ENCODE assay signal across 29 cellular contexts in genomic region chr12:83161451-83161850, GRCh38.
A peak's percentile ranks its signal among the peaks of the same experiment; 100 is the strongest.
DNase-seq lines count a peak whose midpoint lies in the region; ATAC-seq, FAIRE-seq and TF ChIP-seq lines count a peak whose summit lies in the region.
"Had no signal": no experiment of that assay in that cellular context is flagged by ENCODE, and none has a peak within 500 bp of the region (broad histone marks: within the 10 kb centered on the region; RNA-seq: fewer than 3 reads in every experiment).

No MANE protein-coding gene starts in this region.

- no peak overlapping the region for H3K18ac ChIP-seq in IMR-90 (ENCODE audit: low read depth, low read length)

- H3K56ac ChIP-seq in IMR-90 (ENCODE audit: extremely low read depth, insufficient read depth, low read length): no peak overlapping the region

- H3K9me3 ChIP-seq in IMR-90 (ENCODE audit: control insufficient read depth, insufficient read depth, low read length) (no peaks in the 10 kb centered on the region), K562 (replicated peaks; ENCODE audit: control insufficient read depth, insufficient read depth, low read depth, low read length) (no peaks in the 10 kb centered on the region)
- H3K9me3 ChIP-seq: BE2C, esophagus muscularis mucosa, HAP-1, lower lobe of right lung, pancreas, right atrium auricular region, spleen, tibial nerve had no signal

- H2BK15ac ChIP-seq in IMR-90 (ENCODE audit: low read depth, low read length): no peak overlapping the region

- POLR2A ChIA-PET in IMR-90 (lab: Charles Lee; ENCODE audit: unreplicated experiment) (no interaction called here), K562 (lab: Yijun Ruan, JAX) (interaction anchor here (1.6 kb wide), 1 partner anchor 10 kb away, joined by 7 read pairs; no protein-coding TSS in a partner anchor)

- H3K79me1 ChIP-seq in IMR-90 (ENCODE audit: low read depth in 1 of 2, low read length in 2 of 2): no peaks in the 10 kb centered on the region

- no peaks in the 10 kb centered on the region for H3K79me2 ChIP-seq in K562 (ENCODE audit: control insufficient read depth, insufficient read depth, low read length)

- no peak overlapping the region for H3K4ac ChIP-seq in IMR-90 (ENCODE audit: low read depth, low read length)

- no peaks in the 10 kb centered on the region for H3K9me1 ChIP-seq in IMR-90 (ENCODE audit: insufficient read depth, low read length)
- H3K9me1 ChIP-seq in K562 (ENCODE audit: control insufficient read depth, insufficient read depth, low read length): no peaks in the 10 kb centered on the region

- H3K36me3 Mint-ChIP-seq in type B pancreatic cell: no peaks in the 10 kb centered on the region

- H3K27me3 ChIP-seq in IMR-90 (ENCODE audit: control insufficient read depth, insufficient read depth, low read length): no peaks in the 10 kb centered on the region
- H3K27me3 ChIP-seq in K562 (ENCODE audit: control insufficient read depth in 2 of 2, insufficient read depth in 2 of 2, low read length in 2 of 2): no peaks in the 10 kb centered on the region
- H3K27me3 ChIP-seq: BE2C, esophagus muscularis mucosa, pancreas, right atrium auricular region, spleen, tibial nerve had no signal

- H2AK9ac ChIP-seq in IMR-90 (replicated peaks; ENCODE audit: low read depth, low read length, poor library complexity): no peak overlapping the region

- H3K4me1 ChIP-seq in IMR-90 (ENCODE audit: control insufficient read depth, insufficient read depth, low read length) (no peaks in the 10 kb centered on the region), K562 (replicated peaks in 1 of 2; ENCODE audit: control insufficient read depth in 2 of 2, insufficient read depth in 2 of 2, low read length in 2 of 2) (no peaks in the 10 kb centered on the region; a peak in 2 of 5 replicates)
- H3K4me1 ChIP-seq: BE2C, esophagus muscularis mucosa, HAP-1, lower lobe of right lung, right atrium auricular region, spleen, tibial nerve had no signal

- in situ Hi-C loops in IMR-90 (cut with MboI; ENCODE audit: low sequenced_read_pairs) (no loop called here), K562 (cut with MboI) (no loop called here)

- no peaks in the 10 kb centered on the region for H4K20me1 ChIP-seq in IMR-90 (ENCODE audit: insufficient read depth, low read length)
- H4K20me1 ChIP-seq in K562 (replicated peaks; ENCODE audit: control insufficient read depth, insufficient read depth, low read length): no peaks in the 10 kb centered on the region

- no peak overlapping the region for H3K4me3 Mint-ChIP-seq in type B pancreatic cell
- H3K4me3 Mint-ChIP-seq: activated T-cell treated with anti-CD3 and anti-CD28 coated beads, Interleukin-2, amount 50 U/mL, for 4 hours; T-helper 2 cell treated with Interferon-gamma antibody and Interleukin-4, amounts not matched to agents 5 μg/mL and 100 μg/mL, for 36 hours had no signal

- H4K8ac ChIP-seq in IMR-90 (ENCODE audit: low read depth in 2 of 2, low read length in 2 of 2): no peak overlapping the region

- H3K27ac Mint-ChIP-seq in type B pancreatic cell: no peak overlapping the region
- H3K27ac Mint-ChIP-seq: T-helper 2 cell treated with Interferon-gamma antibody and Interleukin-4, amounts not matched to agents 5 μg/mL and 100 μg/mL, for 36 hours had no signal

- dilution Hi-C loops in IMR-90 (cut with HindIII; ENCODE audit: low sequenced_read_pairs, unreplicated experiment): no loop called here

- H3K4me3 ChIP-seq in IMR-90 (ENCODE audit: insufficient read depth, low read depth, low read length) (no peak overlapping the region), K562 (no peak overlapping the region)
- H3K4me3 ChIP-seq: esophagus muscularis mucosa, HAP-1, lower lobe of right lung, pancreas, right atrium auricular region, spleen, tibial nerve had no signal

- H3K4me2 ChIP-seq in IMR-90 (ENCODE audit: low read depth, low read length): no peak overlapping the region
- H3K4me2 ChIP-seq in K562 (ENCODE audit: insufficient read depth, low read length): no peak overlapping the region

- no peak overlapping the region for H2AFZ ChIP-seq in IMR-90 (replicated peaks; ENCODE audit: low read length, poor library complexity)
- H2AFZ ChIP-seq in K562 (ENCODE audit: low read depth, low read length): peak overlapping the region; percentile 33; the same call in 1 of the 2 replicates

- no peak overlapping the region for H2BK20ac ChIP-seq in IMR-90 (ENCODE audit: low read depth, low read length)

- H3K27ac ChIP-seq in IMR-90 (ENCODE audit: insufficient read depth, low read length) (no peak overlapping the region), K562 (ENCODE audit: extremely low read depth, low read depth, low read length) (no peak overlapping the region)
- H3K27ac ChIP-seq: esophagus muscularis mucosa, lower lobe of right lung, pancreas, right atrium auricular region, spleen, tibial nerve, VCaP had no signal

- no CpG with 5 or more reads among the region's 1 CpG for WGBS in IMR-90 (ENCODE audit: extremely low coverage in 2 of 2, insufficient read length in 1 of 2), 2 experiments
- 50% methylated on average over 1 of the region's 1 CpG for WGBS in K562 (ENCODE audit: insufficient coverage, low coverage, missing lambda C conversion rate)

- H3K14ac ChIP-seq in IMR-90 (replicated peaks; ENCODE audit: low read depth, low read length): no peak overlapping the region

- peak; percentile 29 for DNase-seq in AG08396 (ENCODE audit: low spot score)
- peak; percentile 4 for DNase-seq in IMR-90
- DNase-seq in K562 (ENCODE audit: extremely low read depth in 1 of 4, low spot score in 3 of 4): no peak
- peak; percentile 6 for DNase-seq in glomerular visceral epithelial cell (ENCODE audit: extremely low spot score)
- DNase-seq in HTR-8/SVneo (ENCODE audit: insufficient read length, low spot score): no peak
- no peak for DNase-seq in type B pancreatic cell (ENCODE audit: extremely low spot score, unreplicated experiment)
- no peak for DNase-seq in Right ventricle myocardium inferior (ENCODE audit: missing footprints)
- no peak for DNase-seq in retina
- DNase-seq: activated CD4-positive, alpha-beta T cell treated with anti-CD3 and anti-CD28 coated beads for 4 hours; activated naive CD4-positive, alpha-beta T cell; activated T-cell treated with anti-CD3 and anti-CD28 coated beads, Interleukin-2, amount 50 U/mL, for 4 hours; BE2C; cortex of kidney; DMS153; islet precursor cell; Karpas-422; lower lobe of right lung; NCI-H1436; NCI-H2107; NCI-H82; pancreas; spleen had no signal

- no peak overlapping the region for H3K9ac ChIP-seq in IMR-90 (ENCODE audit: low read depth, low read length)
- no peak overlapping the region for H3K9ac ChIP-seq in K562 (ENCODE audit: insufficient read depth in 1 of 2, low read depth in 2 of 2, low read length in 2 of 2)

- TF ChIP-seq EP300 in K562 (IDR thresholded peaks at IDR 0.05; ENCODE audit: low read length): no peak

- H4K5ac ChIP-seq in IMR-90 (ENCODE audit: low read depth, low read length): no peak overlapping the region

- H3K27me3 Mint-ChIP-seq in type B pancreatic cell: peaks cover 3% of the 10 kb centered on the region

- no TSS peak for BruUV-seq in IMR-90 (replicated peaks; lab: Mats Ljungman, UMichigan)
- BruUV-seq in K562 (replicated peaks; lab: Mats Ljungman, UMichigan): no TSS peak

- intact Hi-C loops in IMR-90 (cut with micrococcal nuclease) (no loop called here), K562 (cut with micrococcal nuclease) (no loop called here), Right ventricle myocardium inferior (cut with DNase I) (no loop called here)

- no peaks in the 10 kb centered on the region for H3K36me3 ChIP-seq in IMR-90 (ENCODE audit: control insufficient read depth, insufficient read depth, low read length)
- no peaks in the 10 kb centered on the region for H3K36me3 ChIP-seq in K562 (ENCODE audit: control insufficient read depth, insufficient read depth, low read length)
- H3K36me3 ChIP-seq: BE2C, esophagus muscularis mucosa, HAP-1, lower lobe of right lung, pancreas, right atrium auricular region, spleen, tibial nerve had no signal

- ATAC-seq in IMR-90 (ENCODE audit: low read depth): no peak
- no peak for ATAC-seq in K562
- ATAC-seq in Right ventricle myocardium inferior: no peak
- ATAC-seq: activated T-cell treated with anti-CD3 and anti-CD28 coated beads, Interleukin-2, amount 50 U/mL, for 4 hours; lower lobe of right lung; pancreas had no signal

- no peak overlapping the region for H4K91ac ChIP-seq in IMR-90 (ENCODE audit: insufficient read depth, low read depth, low read length)

- CTCF ChIA-PET in IMR-90 (lab: Yijun Ruan, JAX): no interaction called here
- CTCF ChIA-PET in K562 (lab: Yijun Ruan, JAX; ENCODE audit: low intra/inter-chr PET ratio): no interaction called here

- H2BK5ac ChIP-seq in IMR-90 (ENCODE audit: low read depth, low read length, poor library complexity, severe bottlenecking): no peak overlapping the region

- H3K9me3 Mint-ChIP-seq in type B pancreatic cell: no peaks in the 10 kb centered on the region
- H3K9me3 Mint-ChIP-seq: activated T-cell treated with anti-CD3 and anti-CD28 coated beads, Interleukin-2, amount 50 U/mL, for 4 hours; T-helper 2 cell treated with Interferon-gamma antibody and Interleukin-4, amounts not matched to agents 5 μg/mL and 100 μg/mL, for 36 hours had no signal

- no peaks in the 10 kb centered on the region for H3K4me1 Mint-ChIP-seq in type B pancreatic cell (ENCODE audit: unreplicated experiment)

- TF ChIP-seq POLR2A in IMR-90 (IDR thresholded peaks at IDR 0.05; ENCODE audit: low read depth, low read length): no peak
- TF ChIP-seq POLR2A in K562 (conservative IDR thresholded peaks at IDR 0.05): no peak

- H2AK5ac ChIP-seq in IMR-90 (ENCODE audit: low read depth, low read length): no peak overlapping the region

- H2BK120ac ChIP-seq in IMR-90 (ENCODE audit: low read depth, low read length): no peak overlapping the region

- TF ChIP-seq RAD21 in IMR-90 (IDR thresholded peaks at IDR 0.05; ENCODE audit: low read length): no peak
- TF ChIP-seq RAD21 in K562 (CRISPR knock-in tag; conservative IDR thresholded peaks at IDR 0.05 in 1 of 2, IDR thresholded peaks at IDR 0.05 in 1 of 2): no peak

- H3K23ac ChIP-seq in IMR-90 (ENCODE audit: low read depth, low read length): no peak overlapping the region

- FAIRE-seq in K562 (lab: Jason Lieb, UNC) (no peak), HTR-8/SVneo (lab: Jason Lieb, UNC) (no peak)
- FAIRE-seq: A204.1, pancreas had no signal

- TF ChIP-seq CTCF in IMR-90 (conservative IDR thresholded peaks at IDR 0.05; ENCODE audit: low read depth, low read length): no peak
- TF ChIP-seq CTCF in K562 (IDR thresholded peaks at IDR 0.05 in 2 of 3, conservative IDR thresholded peaks at IDR 0.05 in 1 of 3; ENCODE audit: insufficient read depth in 2 of 3, low read depth in 1 of 3, low read length in 3 of 3): no peak
- no peak for TF ChIP-seq CTCF in type B pancreatic cell (conservative IDR thresholded peaks at IDR 0.05)

TF ChIP-seq in K562, 482 proteins besides CTCF, POLR2A, EP300 and RAD21 (continues in another document):
- TF ChIP-seq MCM5 (IDR thresholded peaks at IDR 0.05; ENCODE audit: low read depth) (no peak), SMC3 (conservative IDR thresholded peaks at IDR 0.05; ENCODE audit: insufficient read depth, low read depth, low read length) (no peak), SIRT6 (IDR thresholded peaks at IDR 0.05; ENCODE audit: low read depth, low read length) (no peak), ZNF316 (IDR thresholded peaks at IDR 0.05) (no peak), ZNF12 (CRISPR knock-in tag; IDR thresholded peaks at IDR 0.05) (no peak), RB1 (IDR thresholded peaks at IDR 0.05; ENCODE audit: low read depth) (no peak), CBX8 (IDR thresholded peaks at IDR 0.05; ENCODE audit: borderline replicate concordance, extremely low read depth, low read depth, low read length, poor library complexity, severe bottlenecking) (no peak)

Comparison
In these comparisons a context has a peak if more than half of its experiments do, and no peak if none do; other contexts are left out.
1. DNase-seq: peak in AG08396 (single experiment), IMR-90 (single experiment) and glomerular visceral epithelial cell (single experiment); none in K562 (0 of 4), HTR-8/SVneo (single experiment), type B pancreatic cell (single experiment), Right ventricle myocardium inferior (single experiment) and retina (single experiment).